8 cellular contexts compared by ENCODE assay signal in the genomic region with DNA sequence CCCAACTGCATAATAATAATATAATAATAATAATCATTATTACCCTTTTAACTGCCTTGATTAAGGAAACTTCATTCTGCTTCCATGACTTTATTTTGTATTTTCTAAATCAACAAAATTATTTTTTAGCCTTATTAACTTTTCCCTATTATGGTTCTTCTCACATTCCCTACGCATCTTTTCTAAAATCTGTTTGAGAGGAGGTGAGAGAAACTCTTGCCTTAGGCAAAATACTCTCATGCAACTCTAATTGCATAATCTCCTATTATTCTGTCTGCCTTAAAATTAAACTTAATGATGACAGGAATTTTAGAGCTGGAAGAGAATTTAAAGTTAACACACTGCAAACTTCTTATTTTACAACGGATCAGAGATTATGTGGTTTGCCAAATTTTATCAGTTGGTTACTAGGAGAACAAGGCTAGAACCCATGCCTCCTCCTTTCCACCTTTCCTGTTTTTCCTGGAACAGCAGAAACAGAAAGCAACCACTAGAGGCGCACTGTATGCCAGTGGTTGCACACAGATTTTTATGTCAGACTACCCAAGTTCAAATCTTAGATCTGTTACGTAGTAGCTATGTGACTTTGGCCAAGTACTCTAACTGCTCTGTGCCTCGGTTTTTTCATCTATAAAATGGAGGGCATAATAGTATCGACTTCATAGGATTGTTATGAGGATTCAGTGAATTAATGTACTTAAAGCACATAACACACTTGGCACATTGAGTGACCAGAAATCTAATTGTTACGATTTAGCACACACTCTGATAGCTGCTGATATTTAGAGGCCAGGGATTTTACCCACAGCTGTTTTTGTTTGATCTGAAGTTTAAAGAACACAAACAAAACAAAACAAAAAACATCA. TPM values are rescaled to one million over a fixed set of nuclear protein-coding genes. Genes with fewer than 3 reads are reported as not detected.
DNase-seq lines count a peak whose midpoint lies in the region; ATAC-seq, FAIRE-seq and TF ChIP-seq lines count a peak whose summit lies in the region.

No MANE protein-coding gene starts in this region.

- TF ChIP-seq CTCF in VCaP (conservative IDR thresholded peaks at IDR 0.05) (peak; percentile 82), lower leg skin (IDR thresholded peaks at IDR 0.05) (peak in 1 of 3 donors; percentile 20)

- H3K27me3 ChIP-seq in aorta (ENCODE audit: control insufficient read depth in 1 of 2, insufficient read depth in 2 of 2, low read length in 1 of 2), result no peaks in the 10 kb centered on the region

- H3K27ac ChIP-seq in VCaP (no peak overlapping the region), aorta (ENCODE audit: low read depth in 1 of 2, low read length in 2 of 2) (no peak overlapping the region)

- no peak for FAIRE-seq in GM12892 (lab: Jason Lieb, UNC)

- H3K4me1 ChIP-seq in aorta (ENCODE audit: control insufficient read depth in 1 of 2, insufficient read depth in 2 of 2, low read length in 2 of 2), result peaks cover 0 to 2% of the 10 kb centered on the region in 2 donors

- no peak overlapping the region for H3K4me3 ChIP-seq in Jurkat, Clone E6-1 (ENCODE audit: low read length)
- H3K4me3 ChIP-seq in aorta (ENCODE audit: low read length in 2 of 2) (no peak overlapping the region), lower leg skin (ENCODE audit: low read depth, poor library complexity, severe bottlenecking) (no peak overlapping the region)

- 20 to 22% methylated on average over 7 of the region's 7 CpGs for WGBS in aorta, 2 donors
- 24 to 25% methylated on average over 7 of the region's 7 CpGs for WGBS in lower leg skin, 2 donors

- DNase-seq in NCI-H2107 treated with DMSO at 0.1 percent for 48 hours (lab: John Stamatoyannopoulos, UW; ENCODE audit: unreplicated experiment), result peak; percentile 26
- no peak for DNase-seq in NCI-H2107 (lab: John Stamatoyannopoulos, UW)
- peak; percentile 51 for DNase-seq in Jurkat, Clone E6-1 (ENCODE audit: low read depth, low spot score)
- peak; percentile 54 for DNase-seq in iris pigment epithelial cell (ENCODE audit: low read depth)
- no peak for DNase-seq in aorta
- DNase-seq in lower leg skin (ENCODE audit: low spot score in 2 of 2), result no peak
- DNase-seq in GM12892 (ENCODE audit: insufficient read length), result no peak

- intact Hi-C loops in aorta (cut with DNase I) (no loop called here), lower leg skin (cut with DNase I; ENCODE audit: low total_unique reads) (no loop called here)

- H3K36me3 ChIP-seq in aorta (ENCODE audit: control insufficient read depth in 1 of 2, insufficient read depth in 2 of 2, low read length in 1 of 2), result no peaks in the 10 kb centered on the region

- TF ChIP-seq POLR2A in lower leg skin (IDR thresholded peaks at IDR 0.05) (no peak), GM12892 (IDR thresholded peaks at IDR 0.05; ENCODE audit: low read depth, low read length) (no peak)

- no peak for ATAC-seq in aorta (ENCODE audit: low FRiP score)

- no peaks in the 10 kb centered on the region for H3K9me3 ChIP-seq in aorta (ENCODE audit: control insufficient read depth, low read length)

RNA-seq across cellular contexts. Expression of gene BRMS1L, which starts 4.4 kb away (rescaled TPM):
- 6.7 TPM for polyA plus RNA-seq in Jurkat, Clone E6-1 (2012; ENCODE audit: insufficient read depth, insufficient read length)
- total RNA-seq in aorta (10 to 100 TPM; 13.4 to 14.9 TPM), lower leg skin (1 to 10 TPM; 2.7 to 5.8 (median 4.1) TPM)
- 10 to 100 TPM in 1 of 2 donors, 1 to 10 TPM in 1; 9.6 to 20.9 TPM for polyA plus RNA-seq in aorta
- 8.7 TPM for polyA plus RNA-seq in GM12892 (2012; ENCODE audit: missing spikeins)

RNA-seq across cellular contexts. Expression of gene RALGAPA1, which starts 12.7 kb away (rescaled TPM):
- polyA plus RNA-seq in Jurkat, Clone E6-1 (2012; ENCODE audit: insufficient read depth, insufficient read length), result 13.9 TPM
- 10 to 100 TPM; 90.8 to 91.0 TPM for total RNA-seq in aorta
- polyA plus RNA-seq in aorta, result 10 to 100 TPM in 1 of 2 donors, 1 to 10 TPM in 1; 5.1 to 21.6 TPM
- 10 to 100 TPM; 48.4 to 56.9 (median 50.2) TPM for total RNA-seq in lower leg skin
- polyA plus RNA-seq in GM12892 (2012; ENCODE audit: missing spikeins), result 11.2 TPM

Comparison
In these comparisons a context has a peak if more than half of its experiments do, and no peak if none do; other contexts are left out.
1. DNase-seq: peak in NCI-H2107 treated with DMSO at 0.1 percent for 48 hours (single experiment), Jurkat, Clone E6-1 (single experiment) and iris pigment epithelial cell (single experiment); none in NCI-H2107 (single experiment), aorta (0 of 2), lower leg skin (0 of 2) and GM12892 (single experiment).